ENCODE assay signal across 8 cellular contexts in genomic region chr12:92065018-92065499, GRCh38.
DNase-seq lines count a peak whose midpoint lies in the region; ATAC-seq and TF ChIP-seq lines count a peak whose summit lies in the region.

No MANE protein-coding gene starts in this region.

- H3K4me1 ChIP-seq in gastroesophageal sphincter, result peaks cover 3 to 28% (median 7%) of the 10 kb centered on the region in 3 donors

- TF ChIP-seq EP300 in gastroesophageal sphincter (IDR thresholded peaks at IDR 0.05), result no peak

- H3K36me3 ChIP-seq in gastroesophageal sphincter, result no peaks in the 10 kb centered on the region

- peak; percentile 10 for DNase-seq in activated gamma-delta T cell treated with anti-CD3 and anti-CD28 coated beads, Interleukin-2, amount 50 U/mL, for 16 hours (ENCODE audit: low read depth)
- DNase-seq in activated gamma-delta T cell (lab: John Stamatoyannopoulos, UW), result no peak
- DNase-seq in SHP77 treated with DMSO at 0.1 percent for 48 hours (lab: John Stamatoyannopoulos, UW), result peak; percentile 84
- peak; percentile 56 for DNase-seq in stimulated activated naive CD4-positive, alpha-beta T cell treated with Interleukin-2 at 50 U/mL for 16 hours (lab: John Stamatoyannopoulos, UW)
- DNase-seq in NCI-H128 (lab: John Stamatoyannopoulos, UW; ENCODE audit: unreplicated experiment), result no peak
- no peak for DNase-seq in GM10266 (ENCODE audit: extremely low spot score)

- peak in 1 of 4 experiments; percentile 22 for TF ChIP-seq CTCF in gastroesophageal sphincter (IDR thresholded peaks at IDR 0.05)
- no peak for TF ChIP-seq CTCF in GM10266 (IDR thresholded peaks at IDR 0.05; ENCODE audit: control insufficient read depth, insufficient read depth, low read depth, missing control alignments)

- no peaks in the 10 kb centered on the region for H3K9me3 ChIP-seq in gastroesophageal sphincter

- H3K27me3 ChIP-seq in gastroesophageal sphincter, result no peaks in the 10 kb centered on the region

- H3K27ac ChIP-seq in gastroesophageal sphincter, result peak overlapping the region; percentile 45 to 76 (median 69)

- ATAC-seq in HG03103 (IDR thresholded peaks at IDR 0.05; ENCODE audit: low read depth, unreplicated experiment) (peak; percentile 47), gastroesophageal sphincter (peak; percentile 73)

- WGBS in gastroesophageal sphincter (ENCODE audit: low coverage in 1 of 2), 2 donors, result 15 to 24% methylated on average over 6 to 8 of the region's 8 CpGs

- peak overlapping the region; percentile 25 to 29 for H3K4me3 ChIP-seq in gastroesophageal sphincter

- TF ChIP-seq POLR2A in gastroesophageal sphincter (IDR thresholded peaks at IDR 0.05), result no peak

Comparison
In these comparisons a context has a peak if more than half of its experiments do, and no peak if none do; other contexts are left out.
1. DNase-seq: peak in activated gamma-delta T cell treated with anti-CD3 and anti-CD28 coated beads, Interleukin-2, amount 50 U/mL, for 16 hours (single experiment), SHP77 treated with DMSO at 0.1 percent for 48 hours (single experiment) and stimulated activated naive CD4-positive, alpha-beta T cell treated with Interleukin-2 at 50 U/mL for 16 hours (single experiment); none in activated gamma-delta T cell (single experiment), NCI-H128 (single experiment) and GM10266 (single experiment).